Comparison of ENCODE assay signal across 33 cellular contexts in genomic region chr1:169144941-169145626, GRCh38. TPM values are rescaled to one million over a fixed set of nuclear protein-coding genes. Genes with fewer than 3 reads are reported as not detected.
A peak's percentile ranks its signal among the peaks of the same experiment; 100 is the strongest.
DNase-seq lines count a peak whose midpoint lies in the region; ATAC-seq, FAIRE-seq and TF ChIP-seq lines count a peak whose summit lies in the region.
"Had no signal": no experiment of that assay in that cellular context is flagged by ENCODE, and none has a peak within 500 bp of the region (broad histone marks: within the 10 kb centered on the region; RNA-seq: fewer than 3 reads in every experiment).

No MANE protein-coding gene starts in this region.

- WGBS in body of pancreas, 2 donors, result 24 to 31% methylated on average over 7 of the region's 7 CpGs
- 5% methylated on average over 7 of the region's 7 CpGs for WGBS in HepG2 (ENCODE audit: low lambda C conversion rate)
- 31 to 60% (median 47%) methylated on average over 7 of the region's 7 CpGs for WGBS in stomach, 5 donors

- no peak for TF ChIP-seq POLR2A in body of pancreas (IDR thresholded peaks at IDR 0.05)
- no peak for TF ChIP-seq POLR2A in HepG2 (IDR thresholded peaks at IDR 0.05; ENCODE audit: insufficient read depth in 1 of 2, low read depth in 2 of 2, low read length in 2 of 2)
- no peak for TF ChIP-seq POLR2A in stomach (IDR thresholded peaks at IDR 0.05)
- TF ChIP-seq POLR2A in H54 (IDR thresholded peaks at IDR 0.05; ENCODE audit: low read depth, low read length), result no peak

- no peaks in the 10 kb centered on the region for H3K27me3 ChIP-seq in body of pancreas
- H3K27me3 ChIP-seq in HepG2 (ENCODE audit: control insufficient read depth in 1 of 2, insufficient read depth in 2 of 2, low read length in 2 of 2), result no peaks in the 10 kb centered on the region
- no peaks in the 10 kb centered on the region for H3K27me3 ChIP-seq in stomach
- H3K27me3 ChIP-seq: BLaER1 treated with 17β-estradiol and CSF1 and Interleukin-3, amounts not matched to agents 10 nM and 100 nM; right atrium auricular region; upper lobe of left lung had no signal

- no peak for ATAC-seq in body of pancreas
- peak; percentile 69 for ATAC-seq in HepG2
- ATAC-seq in HG02763 (IDR thresholded peaks at IDR 0.05; ENCODE audit: unreplicated experiment), result no peak
- ATAC-seq: activated naive CD4-positive, alpha-beta T cell treated with anti-CD3 and anti-CD28 coated beads, Interleukin-2, amount 50 U/mL, for 72 hours; WTC11 had no signal

- POLR2A ChIA-PET in HepG2 (lab: Yijun Ruan, JAX), result interaction anchor here (0.7 to 3.9 kb wide), 7 partner anchors 8 to 456 kb away, joined by 3 to 25 read pairs (median 4); partner anchors contain the start of gene ATP1B1

- TF ChIP-seq CTCF in body of pancreas (IDR thresholded peaks at IDR 0.05) (no peak), HepG2 (CRISPR knock-in tag; IDR thresholded peaks at IDR 0.05) (no peak), stomach (IDR thresholded peaks at IDR 0.05) (no peak)

- peaks cover 47% of the 10 kb centered on the region for H3K4me1 ChIP-seq in body of pancreas
- H3K4me1 ChIP-seq in HepG2 (ENCODE audit: insufficient read depth, low read length), result peaks cover 85% of the 10 kb centered on the region
- H3K4me1 ChIP-seq in stomach, result peaks cover 10 to 34% (median 16%) of the 10 kb centered on the region in 4 donors
- H3K4me1 ChIP-seq: BLaER1 treated with 17β-estradiol and CSF1 and Interleukin-3, amounts not matched to agents 10 nM and 100 nM; parathyroid adenoma; right atrium auricular region; upper lobe of left lung had no signal

- DNase-seq in NCI-H2081 (lab: John Stamatoyannopoulos, UW) (peak; percentile 23 to 67), body of pancreas (no peak), HepG2 (ENCODE audit: low spot score) (peak; percentile 60), stomach (no peak), H54 (ENCODE audit: insufficient read length, low spot score) (no peak), T-helper 9 cell (no peak), NCI-H526 treated with DMSO at 0.1 percent for 48 hours (lab: John Stamatoyannopoulos, UW) (no peak)
- DNase-seq: activated CD4-positive, alpha-beta T cell treated with anti-CD3 and anti-CD28 coated beads, Interleukin-2, amount 10 ng/mL, durations not matched to agents 24 days and 14 days; activated effector memory CD4-positive, alpha-beta T cell treated with Interleukin-2 at 50 U/mL for 16 hours; anterior cingulate cortex; Caco-2; DMS79 treated with DMSO at 0.1 percent for 48 hours; GDM1; hypothalamus; KBM-7; NCI-H1105; NCI-H2029; NCI-H2227 treated with DMSO at 0.1 percent for 48 hours; NCI-H69; SIG-M5; stimulated activated CD4-positive, alpha-beta T cell treated with anti-CD3 and anti-CD28 coated beads, Interleukin-12 subunit alpha, Interleukin-12 subunit beta, amount 100 ng/mL, for 4 hours; stimulated activated CD4-positive, alpha-beta T cell treated with anti-CD3 and anti-CD28 coated beads, Interleukin-2, amount 100 ng/mL, for 48 hours; SW 1271; upper lobe of left lung had no signal

- intact Hi-C loops in body of pancreas (cut with DNase I) (no loop called here), HepG2 (cut with micrococcal nuclease; ENCODE audit: unreplicated experiment) (loop anchor here (5.0 kb wide), 2 partner anchors 107 to 202 kb away; no protein-coding TSS in a partner anchor), stomach (cut with DNase I; ENCODE audit: low total_unique reads) (no loop called here)

- no peaks in the 10 kb centered on the region for H4K20me1 ChIP-seq in HepG2 (ENCODE audit: insufficient read depth, low read length)
- H4K20me1 ChIP-seq: BLaER1 treated with 17β-estradiol and CSF1 and Interleukin-3, amounts not matched to agents 10 nM and 100 nM had no signal

- H3K9me3 ChIP-seq in body of pancreas (no peaks in the 10 kb centered on the region), HepG2 (ENCODE audit: low read length) (no peaks in the 10 kb centered on the region), stomach (no peaks in the 10 kb centered on the region)
- H3K9me3 ChIP-seq: BLaER1 treated with 17β-estradiol and CSF1 and Interleukin-3, amounts not matched to agents 10 nM and 100 nM; Caco-2; right atrium auricular region; upper lobe of left lung had no signal

- peak in 1 of 2 experiments; percentile 58; a peak in 1 of 4 replicates for TF ChIP-seq EP300 in HepG2 (IDR thresholded peaks at IDR 0.05; ENCODE audit: low read depth in 2 of 2, low read length in 2 of 2)
- TF ChIP-seq EP300 in HepG2 (CRISPR knock-in tag; IDR thresholded peaks at IDR 0.05; ENCODE audit: borderline replicate concordance), result no peak
- no peak for TF ChIP-seq EP300 in stomach (IDR thresholded peaks at IDR 0.05)

- no peak for TF ChIP-seq RAD21 in HepG2 (CRISPR knock-in tag; IDR thresholded peaks at IDR 0.05)

- H3K4me2 ChIP-seq in HepG2 (ENCODE audit: low read depth, low read length), result peak overlapping the region; percentile 68
- H3K4me2 ChIP-seq: BLaER1 treated with 17β-estradiol and CSF1 and Interleukin-3, amounts not matched to agents 10 nM and 100 nM had no signal

- H3K9ac ChIP-seq in HepG2 (ENCODE audit: insufficient read depth, low read depth, low read length), result peak overlapping the region; percentile 50
- H3K9ac ChIP-seq: BLaER1 treated with 17β-estradiol and CSF1 and Interleukin-3, amounts not matched to agents 10 nM and 100 nM; parathyroid adenoma had no signal

- peak overlapping the region; percentile 3 for H2AFZ ChIP-seq in HepG2 (ENCODE audit: low read length)
- H2AFZ ChIP-seq: parathyroid adenoma had no signal

- FAIRE-seq in HepG2 (lab: Jason Lieb, UNC) (no peak), H54 (lab: Jason Lieb, UNC) (no peak)
- FAIRE-seq: bronchial epithelial cell, H1, HTR-8/SVneo had no signal

- in situ Hi-C loops in HepG2 (cut with HindIII; ENCODE audit: extremely low pct_ligation_motif_present, low pct_unique_long_range_greater_than_20kb), result no loop called here

- H3K27ac ChIP-seq in body of pancreas (peak overlapping the region; percentile 4 to 66 (median 36)), HepG2 (ENCODE audit: extremely low read length, insufficient read depth, low read length) (peak overlapping the region; percentile 95), stomach (peak overlapping the region in 4 of 5 donors; percentile 0 to 56 (median 18))
- H3K27ac ChIP-seq: BLaER1 treated with 17β-estradiol and CSF1 and Interleukin-3, amounts not matched to agents 10 nM and 100 nM; parathyroid adenoma; right atrium auricular region; upper lobe of left lung had no signal

- no peaks in the 10 kb centered on the region for H3K79me2 ChIP-seq in HepG2 (ENCODE audit: insufficient read depth, low read length)
- H3K79me2 ChIP-seq: parathyroid adenoma had no signal

- H3K36me3 ChIP-seq in body of pancreas (replicated peaks in 1 of 2; ENCODE audit: insufficient read depth in 1 of 2, low read depth in 2 of 2) (no peaks in the 10 kb centered on the region), HepG2 (replicated peaks in 1 of 2; ENCODE audit: control insufficient read depth in 1 of 2, insufficient read depth in 2 of 2, low read length in 2 of 2) (no peaks in the 10 kb centered on the region), stomach (no peaks in the 10 kb centered on the region)
- H3K36me3 ChIP-seq: BLaER1 treated with 17β-estradiol and CSF1 and Interleukin-3, amounts not matched to agents 10 nM and 100 nM; right atrium auricular region; upper lobe of left lung had no signal

- CTCF ChIA-PET in HepG2 (lab: Yijun Ruan, JAX; ENCODE audit: low intra/inter-chr PET ratio, low total read pairs), result no interaction called here

- H3K4me3 ChIP-seq in body of pancreas, result no peak overlapping the region
- peak overlapping the region in 2 of 3 experiments; percentile 28 to 55; a peak in 2 of 6 replicates for H3K4me3 ChIP-seq in HepG2 (replicated peaks in 1 of 3; ENCODE audit: insufficient read depth in 1 of 3, low read depth in 2 of 3, low read length in 3 of 3)
- H3K4me3 ChIP-seq in stomach, result no peak overlapping the region
- H3K4me3 ChIP-seq: BLaER1 treated with 17β-estradiol and CSF1 and Interleukin-3, amounts not matched to agents 10 nM and 100 nM; right atrium auricular region; upper lobe of left lung had no signal

- TSS peak; percentile 70 for BruUV-seq in HepG2 (replicated peaks; lab: Mats Ljungman, UMichigan)

RNA-seq across cellular contexts. Expression of gene ATP1B1, which starts 38.6 kb away (rescaled TPM):
- total RNA-seq in body of pancreas (100 to 1,000 TPM; 116 to 138 TPM), HepG2 (2016; rRNA removed; fragmentation: Illumina TruSeq; extraction: Trizol) (89.8 and 135 TPM in 2 replicates), stomach (100 to 1,000 TPM; 106 to 507 (median 272) TPM)
- 15.3 and 17.7 TPM in 2 replicates for total RNA-seq in HepG2 (2016; cell fraction: cytosol; rRNA removed; fragmentation: Illumina TruSeq; extraction: Trizol; ENCODE audit: low read depth)
- total RNA-seq in HepG2 (2016; cell fraction: insoluble cytoplasmic fraction; rRNA removed; fragmentation: Illumina TruSeq; extraction: Trizol), result 83.4 and 139 TPM in 2 replicates
- 47.8 and 51.7 TPM in 2 replicates for total RNA-seq in HepG2 (2016; cell fraction: membrane; rRNA removed; fragmentation: Illumina TruSeq; extraction: Trizol)
- total RNA-seq in HepG2 (2016; cell fraction: nucleus; rRNA removed; fragmentation: Illumina TruSeq; extraction: Trizol), result 170 and 186 TPM in 2 replicates
- polyA plus RNA-seq in HepG2 (2011; rRNA removed) (134 TPM in 2 replicates), stomach (100 to 1,000 TPM in 2 of 3 donors, 10 to 100 TPM in 1; 59.9 to 176 (median 109) TPM)
- 63.8 and 107 TPM in 2 replicates for polyA plus RNA-seq in HepG2 (2011; cell fraction: cytosol; rRNA removed)
- 45.7 and 54.4 TPM in 2 replicates for polyA plus RNA-seq in HepG2 (2011; cell fraction: nucleus; rRNA removed)
- 194 and 216 TPM in 2 replicates for polyA plus RNA-seq in HepG2 (2012)
- polyA plus RNA-seq in HepG2 (2016; cell fraction: cytosol; fragmentation: Illumina TruSeq; extraction: Trizol; ENCODE audit: low read depth), result 12.7 and 13.7 TPM in 2 replicates
- polyA plus RNA-seq in HepG2 (2016; cell fraction: insoluble cytoplasmic fraction; fragmentation: Illumina TruSeq; extraction: Trizol; ENCODE audit: low read depth), result 116 and 118 TPM in 2 replicates
- polyA plus RNA-seq in HepG2 (2016; cell fraction: membrane; fragmentation: Illumina TruSeq; extraction: Trizol; ENCODE audit: low read depth), result 31.8 and 33.5 TPM in 2 replicates
- polyA plus RNA-seq in HepG2 (2016; cell fraction: nucleus; fragmentation: Illumina TruSeq; extraction: Trizol; ENCODE audit: insufficient read depth, low read depth), result 298 and 311 TPM in 2 replicates
- polyA minus RNA-seq in HepG2 (2011; rRNA and poly(A)+ RNA removed; ENCODE audit: low replicate concordance), result 26.2 and 55.9 TPM in 2 replicates
- polyA minus RNA-seq in HepG2 (2011; cell fraction: cytosol; rRNA and poly(A)+ RNA removed), result 118 and 143 TPM in 2 replicates
- 93.7 and 117 TPM in 2 replicates for polyA minus RNA-seq in HepG2 (2011; cell fraction: nucleus; rRNA and poly(A)+ RNA removed)

Comparison
In these comparisons a context has a peak if more than half of its experiments do, and no peak if none do; other contexts are left out.
1. DNase-seq: peak in NCI-H2081 (2 of 2) and HepG2 (single experiment); none in body of pancreas (0 of 4), stomach (single experiment), H54 (single experiment), T-helper 9 cell (single experiment) and NCI-H526 treated with DMSO at 0.1 percent for 48 hours (single experiment).
2. H3K27ac ChIP-seq: peak in every context shown above with its lines; median percentile 95 in HepG2; 36 in body of pancreas; 18 in stomach.
3. H3K4me3 ChIP-seq: peak in HepG2 (2 of 3); none in body of pancreas (0 of 2) and stomach (0 of 4).